ENCODE assay signal across 24 cellular contexts in genomic region chr17:81491761-81492160, GRCh38. TPM values are rescaled to one million over a fixed set of nuclear protein-coding genes. Genes with fewer than 3 reads are reported as not detected.
DNase-seq lines count a peak whose midpoint lies in the region; ATAC-seq, FAIRE-seq and TF ChIP-seq lines count a peak whose summit lies in the region.
"Had no signal": no experiment of that assay in that cellular context is flagged by ENCODE, and none has a peak within 500 bp of the region (broad histone marks: within the 10 kb centered on the region; RNA-seq: fewer than 3 reads in every experiment).

No MANE protein-coding gene starts in this region.

- no peak overlapping the region for H3K27ac Mint-ChIP-seq in neural progenitor cell
- H3K27ac Mint-ChIP-seq: HFFc6 had no signal

- no peaks in the 10 kb centered on the region for H3K9me3 Mint-ChIP-seq in neural progenitor cell
- H3K9me3 Mint-ChIP-seq: CD4-positive, CD25-positive, alpha-beta regulatory T cell; HFFc6 had no signal

- H4K20me1 ChIP-seq in neural progenitor cell (ENCODE audit: low read depth), result no peaks in the 10 kb centered on the region

- peaks cover 4% of the 10 kb centered on the region for H3K27me3 Mint-ChIP-seq in neural progenitor cell (ENCODE audit: insufficient read depth, low read depth)

- no peak overlapping the region for H3K9ac ChIP-seq in neural progenitor cell
- H3K9ac ChIP-seq: GM23248 had no signal

- CTCF ChIA-PET in HEK293 (lab: Yijun Ruan, JAX), result interaction anchor here (0.6 kb wide), 1 partner anchor 110 kb away, joined by 3 read pairs; no protein-coding TSS in a partner anchor

- H3K36me3 ChIP-seq in HEK293 (ENCODE audit: control insufficient read depth in 2 of 2, insufficient read depth in 1 of 2, low read length in 2 of 2) (no peaks in the 10 kb centered on the region), WERI-Rb-1 (no peaks in the 10 kb centered on the region; the same call in 1 of the 2 replicates), neural progenitor cell (no peaks in the 10 kb centered on the region)
- H3K36me3 ChIP-seq: MG63 had no signal

- H3K4me2 ChIP-seq in neural progenitor cell, result no peak overlapping the region

- DNase-seq in NCI-H2171 treated with DMSO at 0.1 percent for 48 hours (lab: John Stamatoyannopoulos, UW), result peak; percentile 24
- no peak for DNase-seq in NCI-H2171 (lab: John Stamatoyannopoulos, UW)
- no peak for DNase-seq in WERI-Rb-1
- no peak for DNase-seq in neural progenitor cell (ENCODE audit: low spot score)
- DNase-seq in RKO (ENCODE audit: low spot score), result no peak
- DNase-seq in RCC 7860 (ENCODE audit: low spot score), result no peak
- DNase-seq: CD4-positive, CD25-positive, alpha-beta regulatory T cell; COR-L47; DMS 273 treated with DMSO at 0.1 percent for 48 hours; DND-41; GM23248; HFFc6; IMR-90; Kasumi-1; MG63; NCI-H1048; NCI-H1436; NCI-H2029; SW 1271 had no signal

- H3K4me3 Mint-ChIP-seq in neural progenitor cell, result peak overlapping the region; percentile 68
- H3K4me3 Mint-ChIP-seq: HFFc6 had no signal

- H3K36me3 Mint-ChIP-seq in neural progenitor cell, result no peaks in the 10 kb centered on the region
- H3K36me3 Mint-ChIP-seq: CD4-positive, CD25-positive, alpha-beta regulatory T cell had no signal

- H3K4me3 ChIP-seq in HEK293 (ENCODE audit: low read depth, low read length), result no peak overlapping the region
- peak overlapping the region; percentile 40 for H3K4me3 ChIP-seq in WERI-Rb-1 (ENCODE audit: low read depth, low read length)
- no peak overlapping the region for H3K4me3 ChIP-seq in neural progenitor cell
- H3K4me3 ChIP-seq: GM23248, MG63 had no signal

- TF ChIP-seq CTCF in HEK293 (tag by site-specific recombination; IDR thresholded peaks at IDR 0.05), result no peak
- peak; percentile 14; the same call in 1 of the 2 replicates for TF ChIP-seq CTCF in WERI-Rb-1 (IDR thresholded peaks at IDR 0.05; ENCODE audit: low read depth, low read length)
- TF ChIP-seq CTCF in neural progenitor cell (IDR thresholded peaks at IDR 0.05), result no peak

- H2AFZ ChIP-seq in neural progenitor cell (replicated peaks), result no peak overlapping the region
- H2AFZ ChIP-seq: GM23248 had no signal

- peaks cover 45% of the 10 kb centered on the region for H3K4me1 Mint-ChIP-seq in neural progenitor cell

- POLR2A ChIA-PET in HEK293 (lab: Yijun Ruan, JAX), result interaction anchor here (0.5 to 2.9 kb wide), 11 partner anchors 9 to 272 kb away, joined by 3 to 24 read pairs (median 3); partner anchors contain the start of genes ACTG1, BAHCC1, CEP131 and FAAP100

- H3K9me3 ChIP-seq in HEK293 (ENCODE audit: control insufficient read depth, insufficient read depth, low read depth, low read length), result no peaks in the 10 kb centered on the region
- no peaks in the 10 kb centered on the region for H3K9me3 ChIP-seq in WERI-Rb-1 (ENCODE audit: severe bottlenecking)
- no peaks in the 10 kb centered on the region for H3K9me3 ChIP-seq in neural progenitor cell (ENCODE audit: low read depth)
- H3K9me3 ChIP-seq: MG63 had no signal

- H3K27ac ChIP-seq in HEK293 (ENCODE audit: extremely low read depth, low read depth, low read length) (no peak overlapping the region), WERI-Rb-1 (peak overlapping the region; percentile 41), neural progenitor cell (no peak overlapping the region)
- H3K27ac ChIP-seq: 22Rv1, GM23248, HL-60 had no signal

- no peak for ATAC-seq in HG02678 (IDR thresholded peaks at IDR 0.05; ENCODE audit: unreplicated experiment)

- no peaks in the 10 kb centered on the region for H3K27me3 ChIP-seq in WERI-Rb-1 (ENCODE audit: insufficient read depth, low read depth, severe bottlenecking)
- peaks cover 30% of the 10 kb centered on the region for H3K27me3 ChIP-seq in neural progenitor cell
- H3K27me3 ChIP-seq: MG63 had no signal

- H3K4me1 ChIP-seq in HEK293 (ENCODE audit: control insufficient read depth, insufficient read depth, low read length) (peaks cover 11% of the 10 kb centered on the region), neural progenitor cell (peaks cover 25% of the 10 kb centered on the region)

- H3F3A ChIP-seq in neural progenitor cell (ENCODE audit: low read depth), result peaks cover 25% of the 10 kb centered on the region

- no peaks in the 10 kb centered on the region for H3K79me2 ChIP-seq in neural progenitor cell (ENCODE audit: low read depth)

- FAIRE-seq in RCC 7860 (lab: Jason Lieb, UNC), result no peak
- FAIRE-seq: G401.6 had no signal

TF ChIP-seq in HEK293, 187 proteins besides CTCF, POLR2A, EP300 and RAD21:
- TF ChIP-seq GLIS1 (tag by site-specific recombination; IDR thresholded peaks at IDR 0.05) (0 out of 2 replicates have a peak, but pooled peaks have one; percentile 8), ZNF785 (tag by site-specific recombination; IDR thresholded peaks at IDR 0.05) (no peak), ZNF341 (tag by site-specific recombination; IDR thresholded peaks at IDR 0.05; ENCODE audit: low read depth) (peak; percentile 76)
- TF ChIP-seq, protein P1, sequence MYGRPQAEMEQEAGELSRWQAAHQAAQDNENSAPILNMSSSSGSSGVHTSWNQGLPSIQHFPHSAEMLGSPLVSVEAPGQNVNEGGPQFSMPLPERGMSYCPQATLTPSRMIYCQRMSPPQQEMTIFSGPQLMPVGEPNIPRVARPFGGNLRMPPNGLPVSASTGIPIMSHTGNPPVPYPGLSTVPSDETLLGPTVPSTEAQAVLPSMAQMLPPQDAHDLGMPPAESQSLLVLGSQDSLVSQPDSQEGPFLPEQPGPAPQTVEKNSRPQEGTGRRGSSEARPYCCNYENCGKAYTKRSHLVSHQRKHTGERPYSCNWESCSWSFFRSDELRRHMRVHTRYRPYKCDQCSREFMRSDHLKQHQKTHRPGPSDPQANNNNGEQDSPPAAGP (tag by site-specific recombination; IDR thresholded peaks at IDR 0.05), result no peak
TF ChIP-seq in HEK293: peak in this region for 2.

RNA-seq across cellular contexts. Expression of gene ACTG1, which starts 20.8 kb away (rescaled TPM):
- total RNA-seq in neural progenitor cell (ENCODE audit: low replicate concordance), result 1,228 and 2,405 TPM in 2 replicates

RNA-seq across cellular contexts. Expression of gene FSCN2, which starts 36.4 kb away (rescaled TPM):
- total RNA-seq in neural progenitor cell (ENCODE audit: low replicate concordance), result 0.28 TPM in 1 of 2 replicates, not detected in the other
